ENCODE assay signal across 9 cellular contexts in the genomic region with DNA sequence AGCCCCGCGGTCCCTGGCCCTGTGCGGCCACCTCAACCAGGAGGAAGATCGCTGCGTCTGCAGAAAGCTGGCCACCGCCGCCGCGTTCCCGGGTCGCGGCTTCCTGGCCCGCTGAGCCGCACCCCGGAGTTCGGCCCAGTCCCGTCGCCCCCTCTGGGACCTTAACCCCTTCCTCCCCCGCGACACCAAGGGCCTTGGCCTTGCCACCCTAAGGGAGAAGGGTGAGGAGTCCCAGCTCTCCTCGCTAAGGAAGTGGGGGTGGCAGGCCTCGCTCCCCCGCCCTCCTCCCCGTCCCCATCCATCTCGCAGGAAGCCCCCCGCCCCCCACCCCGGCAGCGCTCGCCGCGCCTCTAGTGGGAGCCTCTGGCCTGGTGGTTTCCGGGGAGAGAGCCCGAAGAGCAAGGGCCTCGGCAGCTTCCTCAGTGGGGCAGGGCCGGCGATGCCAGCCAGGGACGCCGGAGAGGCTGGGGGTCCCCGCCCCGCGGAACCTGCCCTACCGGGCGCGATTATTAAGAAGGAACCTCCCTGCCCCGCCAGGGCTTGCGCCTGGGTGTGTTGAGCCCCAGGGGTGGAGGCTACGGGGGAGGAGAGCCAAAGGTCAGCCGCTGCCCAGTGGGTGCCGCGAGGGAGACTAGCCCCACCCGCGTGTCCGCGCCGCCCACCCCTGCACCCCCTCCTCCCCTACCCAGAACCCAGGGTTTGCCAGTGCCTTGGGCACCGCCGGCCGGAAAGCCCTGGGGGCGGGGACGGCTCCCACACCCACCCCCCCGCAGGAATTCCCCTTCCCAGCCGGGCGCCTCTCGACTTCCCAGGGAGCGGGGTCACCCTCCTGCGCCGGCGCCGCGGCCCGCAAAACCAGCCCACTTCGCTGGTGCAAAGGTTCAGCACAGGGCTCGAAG. TPM values are rescaled to one million over a fixed set of nuclear protein-coding genes. Genes with fewer than 3 reads are reported as not detected.
A peak's percentile ranks its signal among the peaks of the same experiment; 100 is the strongest.
DNase-seq lines count a peak whose midpoint lies in the region; ATAC-seq and TF ChIP-seq lines count a peak whose summit lies in the region.
"Had no signal": no experiment of that assay in that cellular context is flagged by ENCODE, and none has a peak within 500 bp of the region (broad histone marks: within the 10 kb centered on the region; RNA-seq: fewer than 3 reads in every experiment).

No MANE protein-coding gene starts in this region.

- H3K27me3 Mint-ChIP-seq in CD4-positive, alpha-beta memory T cell, result no peaks in the 10 kb centered on the region
- H3K27me3 Mint-ChIP-seq: T-cell had no signal

- peak overlapping the region in 4 of 8 donors; percentile 38 to 57 (median 48) for H3K4me3 Mint-ChIP-seq in CD4-positive, alpha-beta memory T cell

- H3K9me3 ChIP-seq in Loucy (ENCODE audit: insufficient read depth, low read depth, low read length) (no peaks in the 10 kb centered on the region), breast epithelium (no peaks in the 10 kb centered on the region)
- H3K9me3 ChIP-seq in CD4-positive, alpha-beta memory T cell (ENCODE audit: control insufficient read depth in 1 of 2, low read length in 2 of 2), result no peaks in the 10 kb centered on the region

- peaks cover 7% of the 10 kb centered on the region; the same call in 1 of the 2 replicates for H3F3A ChIP-seq in Loucy (ENCODE audit: low read depth)

- H3K27me3 ChIP-seq in Loucy (ENCODE audit: insufficient read depth, low read length, poor library complexity, severe bottlenecking) (no peaks in the 10 kb centered on the region), breast epithelium (no peaks in the 10 kb centered on the region), layer of hippocampus (ENCODE audit: control insufficient read depth, insufficient read depth, low read length) (no peaks in the 10 kb centered on the region)
- H3K27me3 ChIP-seq in CD4-positive, alpha-beta memory T cell (ENCODE audit: insufficient read depth, low read length), result no peaks in the 10 kb centered on the region

- H3K36me3 Mint-ChIP-seq in CD4-positive, alpha-beta memory T cell, result peaks cover 11 to 16% of the 10 kb centered on the region in 2 donors

- H3K27ac ChIP-seq in breast epithelium, result peak overlapping the region; percentile 60 to 78
- H3K27ac ChIP-seq in layer of hippocampus (ENCODE audit: low read depth, low read length), result peak overlapping the region; percentile 46
- H3K27ac ChIP-seq in substantia nigra (ENCODE audit: low read depth, low read length, poor library complexity, severe bottlenecking), result peak overlapping the region; percentile 70
- no peak overlapping the region for H3K27ac ChIP-seq in CD4-positive, alpha-beta memory T cell (ENCODE audit: low read depth, low read length)

- peak overlapping the region in 1 of 7 donors; percentile 77 for H3K27ac Mint-ChIP-seq in CD4-positive, alpha-beta memory T cell
- H3K27ac Mint-ChIP-seq: T-cell had no signal

- ATAC-seq in GM21390 (IDR thresholded peaks at IDR 0.05; ENCODE audit: unreplicated experiment), result no peak

- H3K36me3 ChIP-seq in Loucy (ENCODE audit: insufficient read depth, low read length) (peaks cover 15% of the 10 kb centered on the region; the same call in 1 of the 2 replicates), breast epithelium (no peaks in the 10 kb centered on the region)
- H3K36me3 ChIP-seq in CD4-positive, alpha-beta memory T cell (ENCODE audit: insufficient read depth, low read length), result peaks cover 16% of the 10 kb centered on the region

- no peak for DNase-seq in breast epithelium (ENCODE audit: low spot score in 2 of 2)
- peak in 1 of 49 donors; percentile 51 for DNase-seq in substantia nigra (lab: John Stamatoyannopoulos, UW)
- no peak for DNase-seq in stimulated activated CD8-positive, alpha-beta memory T cell treated with anti-CD3 and anti-CD28 coated beads, Interleukin-4, amount 100 ng/mL, for 48 hours
- no peak for DNase-seq in KBM-7
- DNase-seq in CD4-positive, alpha-beta memory T cell, result no peak
- DNase-seq: T-cell had no signal

- H3K4me3 ChIP-seq in Loucy (ENCODE audit: low read length, poor library complexity, severe bottlenecking) (peak overlapping the region; percentile 27), breast epithelium (peak overlapping the region; percentile 22 to 47 (median 30))
- no peak overlapping the region for H3K4me3 ChIP-seq in CD4-positive, alpha-beta memory T cell (ENCODE audit: low read length in 2 of 2)

- H2AFZ ChIP-seq in Loucy (ENCODE audit: low read length), result no peak overlapping the region

- peaks cover 0 to 4% (median 0%) of the 10 kb centered on the region in 8 donors for H3K9me3 Mint-ChIP-seq in CD4-positive, alpha-beta memory T cell
- H3K9me3 Mint-ChIP-seq: T-cell had no signal

- POLR2A ChIA-PET in CD4-positive, alpha-beta memory T cell (lab: Charles Lee; ENCODE audit: partially characterized antibody), result interaction anchor here (0.7 to 16.4 kb wide), 2 partner anchors 26 to 94 kb away, joined by 3 to 503 read pairs; a partner anchor contains a TSS

- TF ChIP-seq CTCF in Loucy (conservative IDR thresholded peaks at IDR 0.05; ENCODE audit: low read length), result no peak
- TF ChIP-seq CTCF in breast epithelium (IDR thresholded peaks at IDR 0.05), result no peak

- peak overlapping the region; percentile 34 for H3K4me2 ChIP-seq in Loucy (ENCODE audit: low read depth, low read length, poor library complexity, severe bottlenecking)

- in situ Hi-C loops in KBM-7 (cut with MboI; ENCODE audit: low pct_unique_long_range_greater_than_20kb, low sequenced_read_pairs), result no loop called here

- H3K9me2 ChIP-seq in Loucy (replicated peaks; ENCODE audit: low read depth, low read length), result no peaks in the 10 kb centered on the region

- CTCF ChIA-PET in CD4-positive, alpha-beta memory T cell (lab: Charles Lee; ENCODE audit: partially characterized antibody), result interaction anchor here (0.7 to 1.3 kb wide), 7 partner anchors 16 to 155 kb away, joined by 3 to 4 read pairs (median 3); a partner anchor contains a TSS

- H4K20me1 ChIP-seq in Loucy (ENCODE audit: insufficient read depth, low read length, poor library complexity, severe bottlenecking), result peaks cover 62% of the 10 kb centered on the region

- no peak for TF ChIP-seq POLR2A in breast epithelium (IDR thresholded peaks at IDR 0.05)

- H3K4me1 ChIP-seq in Loucy (ENCODE audit: insufficient read depth, low read length, poor library complexity, severe bottlenecking) (peaks cover 34% of the 10 kb centered on the region), breast epithelium (peaks cover 20 to 34% of the 10 kb centered on the region in 2 donors)
- peaks cover 41% of the 10 kb centered on the region for H3K4me1 ChIP-seq in CD4-positive, alpha-beta memory T cell (ENCODE audit: insufficient read depth, low read length)

- no peak overlapping the region for H3K9ac ChIP-seq in Loucy (ENCODE audit: low read depth, low read length, poor library complexity, severe bottlenecking)

- H3K79me2 ChIP-seq in Loucy (ENCODE audit: insufficient read depth, low read length), result peaks cover 64% of the 10 kb centered on the region

- peaks cover 6 to 36% (median 21%) of the 10 kb centered on the region in 4 donors for H3K4me1 Mint-ChIP-seq in CD4-positive, alpha-beta memory T cell

- intact Hi-C loops in breast epithelium (cut with DNase I; ENCODE audit: low total_unique reads), result no loop called here
- intact Hi-C loops in CD4-positive, alpha-beta memory T cell (cut with micrococcal nuclease), result no loop called here

RNA-seq across cellular contexts. Expression of a gene that starts 6.8 kb away (rescaled TPM):
- total RNA-seq in breast epithelium, result 10 to 100 TPM; 11.5 to 20.6 (median 13.4) TPM
- total RNA-seq in CD4-positive, alpha-beta memory T cell, result 10 to 100 TPM; 64.7 to 65.7 TPM
- 1 to 10 TPM; 1.2 to 9.7 TPM for polyA plus RNA-seq in CD4-positive, alpha-beta memory T cell

RNA-seq across cellular contexts. Expression of a gene that starts 35.6 kb away (rescaled TPM):
- 1 to 10 TPM; 1.9 to 9.2 (median 6.7) TPM for total RNA-seq in breast epithelium
- total RNA-seq in CD4-positive, alpha-beta memory T cell, result 1 to 10 TPM; 2.8 to 4.1 TPM
- under 1 TPM; 0.29 to 0.34 TPM for polyA plus RNA-seq in CD4-positive, alpha-beta memory T cell

RNA-seq across cellular contexts. Expression of a gene that starts 54.5 kb away (rescaled TPM):
- 1 to 10 TPM; 1.2 to 2.2 (median 2.0) TPM for total RNA-seq in breast epithelium
- total RNA-seq in CD4-positive, alpha-beta memory T cell, result under 1 TPM; 0.06 to 0.44 TPM
- not detected for polyA plus RNA-seq in CD4-positive, alpha-beta memory T cell

Comparison
In these comparisons a context has a peak if more than half of its experiments do, and no peak if none do; other contexts are left out.
1. H3K4me3 ChIP-seq: peak in Loucy (single experiment) and breast epithelium (3 of 3); none in CD4-positive, alpha-beta memory T cell (0 of 2).